1 cellular context compared by ENCODE assay signal in the genomic region with DNA sequence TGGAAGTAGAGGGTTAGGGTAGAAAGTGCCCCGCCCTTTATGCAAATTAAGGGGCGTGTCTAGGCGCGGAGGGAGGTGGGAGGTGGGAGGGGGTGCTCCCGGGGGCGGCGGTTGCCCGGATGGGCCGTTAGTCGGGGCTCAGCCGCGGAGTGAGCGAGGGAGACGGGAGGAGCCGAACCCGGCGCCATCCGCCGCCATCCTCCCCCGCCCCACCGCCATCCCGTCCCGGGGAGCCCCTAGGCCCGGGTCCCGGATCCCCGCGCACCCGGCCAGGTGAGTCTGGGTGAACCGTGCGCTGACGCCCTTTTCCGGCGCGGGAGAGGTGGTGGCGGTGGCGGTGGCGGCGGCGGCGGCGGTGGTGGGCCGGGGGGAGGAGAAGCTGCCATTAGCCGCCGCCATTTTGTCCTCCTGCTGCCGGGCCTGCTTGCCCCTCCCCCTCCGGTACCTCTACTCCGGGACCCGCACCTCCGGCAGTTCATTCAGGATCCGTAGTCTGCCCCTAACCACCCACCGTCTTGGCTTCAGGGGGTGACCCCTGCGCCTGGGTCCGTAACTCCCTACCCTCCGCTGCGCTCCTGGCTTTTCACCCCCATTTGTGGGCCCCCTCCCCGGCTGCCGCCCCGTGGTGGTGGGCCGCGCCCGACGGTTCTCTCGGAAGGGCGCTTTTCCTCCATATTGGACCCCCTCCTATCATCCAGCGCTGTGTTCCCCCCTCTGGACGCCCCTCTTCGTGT.
TF ChIP-seq lines count a peak whose summit lies in the region.

A gene (plus strand): TSS at position 130 of the 734 bp plus-strand sequence. CDS start 2,075 bp downstream, outside the sequence.

TF ChIP-seq in SK-N-SH, 30 proteins besides CTCF, POLR2A, EP300 and RAD21 (continued from another document):
- TF ChIP-seq, protein P1, sequence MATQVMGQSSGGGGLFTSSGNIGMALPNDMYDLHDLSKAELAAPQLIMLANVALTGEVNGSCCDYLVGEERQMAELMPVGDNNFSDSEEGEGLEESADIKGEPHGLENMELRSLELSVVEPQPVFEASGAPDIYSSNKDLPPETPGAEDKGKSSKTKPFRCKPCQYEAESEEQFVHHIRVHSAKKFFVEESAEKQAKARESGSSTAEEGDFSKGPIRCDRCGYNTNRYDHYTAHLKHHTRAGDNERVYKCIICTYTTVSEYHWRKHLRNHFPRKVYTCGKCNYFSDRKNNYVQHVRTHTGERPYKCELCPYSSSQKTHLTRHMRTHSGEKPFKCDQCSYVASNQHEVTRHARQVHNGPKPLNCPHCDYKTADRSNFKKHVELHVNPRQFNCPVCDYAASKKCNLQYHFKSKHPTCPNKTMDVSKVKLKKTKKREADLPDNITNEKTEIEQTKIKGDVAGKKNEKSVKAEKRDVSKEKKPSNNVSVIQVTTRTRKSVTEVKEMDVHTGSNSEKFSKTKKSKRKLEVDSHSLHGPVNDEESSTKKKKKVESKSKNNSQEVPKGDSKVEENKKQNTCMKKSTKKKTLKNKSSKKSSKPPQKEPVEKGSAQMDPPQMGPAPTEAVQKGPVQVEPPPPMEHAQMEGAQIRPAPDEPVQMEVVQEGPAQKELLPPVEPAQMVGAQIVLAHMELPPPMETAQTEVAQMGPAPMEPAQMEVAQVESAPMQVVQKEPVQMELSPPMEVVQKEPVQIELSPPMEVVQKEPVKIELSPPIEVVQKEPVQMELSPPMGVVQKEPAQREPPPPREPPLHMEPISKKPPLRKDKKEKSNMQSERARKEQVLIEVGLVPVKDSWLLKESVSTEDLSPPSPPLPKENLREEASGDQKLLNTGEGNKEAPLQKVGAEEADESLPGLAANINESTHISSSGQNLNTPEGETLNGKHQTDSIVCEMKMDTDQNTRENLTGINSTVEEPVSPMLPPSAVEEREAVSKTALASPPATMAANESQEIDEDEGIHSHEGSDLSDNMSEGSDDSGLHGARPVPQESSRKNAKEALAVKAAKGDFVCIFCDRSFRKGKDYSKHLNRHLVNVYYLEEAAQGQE (IDR thresholded peaks at IDR 0.05; ENCODE audit: low read depth, low read length) = 0 out of 2 replicates have a peak, but pooled peaks have one; percentile 32
- TF ChIP-seq, protein P2, sequence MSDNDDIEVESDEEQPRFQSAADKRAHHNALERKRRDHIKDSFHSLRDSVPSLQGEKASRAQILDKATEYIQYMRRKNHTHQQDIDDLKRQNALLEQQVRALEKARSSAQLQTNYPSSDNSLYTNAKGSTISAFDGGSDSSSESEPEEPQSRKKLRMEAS (IDR thresholded peaks at IDR 0.05; ENCODE audit: low read depth) = peak; percentile 8
- no peak for TF ChIP-seq GABPA (IDR thresholded peaks at IDR 0.05; ENCODE audit: low read depth)
- no peak for TF ChIP-seq MEF2A (IDR thresholded peaks at IDR 0.05; ENCODE audit: borderline replicate concordance, low read depth)
- TF ChIP-seq, protein P3, sequence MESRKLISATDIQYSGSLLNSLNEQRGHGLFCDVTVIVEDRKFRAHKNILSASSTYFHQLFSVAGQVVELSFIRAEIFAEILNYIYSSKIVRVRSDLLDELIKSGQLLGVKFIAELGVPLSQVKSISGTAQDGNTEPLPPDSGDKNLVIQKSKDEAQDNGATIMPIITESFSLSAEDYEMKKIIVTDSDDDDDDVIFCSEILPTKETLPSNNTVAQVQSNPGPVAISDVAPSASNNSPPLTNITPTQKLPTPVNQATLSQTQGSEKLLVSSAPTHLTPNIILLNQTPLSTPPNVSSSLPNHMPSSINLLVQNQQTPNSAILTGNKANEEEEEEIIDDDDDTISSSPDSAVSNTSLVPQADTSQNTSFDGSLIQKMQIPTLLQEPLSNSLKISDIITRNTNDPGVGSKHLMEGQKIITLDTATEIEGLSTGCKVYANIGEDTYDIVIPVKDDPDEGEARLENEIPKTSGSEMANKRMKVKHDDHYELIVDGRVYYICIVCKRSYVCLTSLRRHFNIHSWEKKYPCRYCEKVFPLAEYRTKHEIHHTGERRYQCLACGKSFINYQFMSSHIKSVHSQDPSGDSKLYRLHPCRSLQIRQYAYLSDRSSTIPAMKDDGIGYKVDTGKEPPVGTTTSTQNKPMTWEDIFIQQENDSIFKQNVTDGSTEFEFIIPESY (IDR thresholded peaks at IDR 0.05; ENCODE audit: borderline replicate concordance, low read depth) = 0 out of 2 replicates have a peak, but pooled peaks have one; percentile 47
- peak; percentile 96 for TF ChIP-seq YY1 (IDR thresholded peaks at IDR 0.05; ENCODE audit: low read depth)
- TF ChIP-seq POLR2AphosphoS5 (IDR thresholded peaks at IDR 0.05; ENCODE audit: low read depth, low read length) = peak; percentile 74
- no peak for TF ChIP-seq NRF1 (IDR thresholded peaks at IDR 0.05; ENCODE audit: low read depth, low read length)
- TF ChIP-seq EZH2phosphoT487 (IDR thresholded peaks at IDR 0.05; ENCODE audit: borderline replicate concordance, low read depth) = no peak
- TF ChIP-seq GATA2 (CRISPR knock-in tag; IDR thresholded peaks at IDR 0.05) = no peak
- TF ChIP-seq TAF1 (IDR thresholded peaks at IDR 0.05; ENCODE audit: borderline replicate concordance, low read depth, low read length) = peak; percentile 83
